ENCODE assay signal across 8 cellular contexts in the genomic region with DNA sequence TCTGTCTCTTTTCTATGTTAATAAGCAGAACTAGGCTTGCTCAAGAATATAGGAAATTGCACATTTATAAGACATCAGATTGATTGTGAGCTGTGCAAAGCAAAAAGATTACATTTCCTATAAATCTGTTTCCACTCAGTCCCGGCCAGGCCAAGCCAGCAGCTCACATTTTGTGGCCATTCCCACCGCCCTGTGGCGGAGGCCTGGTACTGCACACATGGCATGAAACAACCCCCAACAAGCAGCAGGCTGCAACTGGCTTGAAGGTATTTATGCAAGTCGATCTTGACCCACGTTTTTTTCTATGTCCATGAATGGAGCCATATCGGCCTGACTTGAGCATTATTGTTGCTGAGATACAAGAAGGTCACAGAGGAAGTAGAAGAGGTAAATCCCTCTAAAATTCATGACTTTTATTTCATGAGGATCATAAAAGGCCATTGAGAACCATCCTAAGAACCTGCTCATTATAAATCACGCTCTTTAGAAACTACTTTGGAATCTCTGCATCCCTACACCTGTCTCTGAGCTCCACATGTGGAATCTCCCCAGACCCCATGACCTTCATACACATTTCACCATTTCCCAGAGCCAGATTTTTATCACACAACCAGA.
DNase-seq lines count a peak whose midpoint lies in the region; ATAC-seq, FAIRE-seq and TF ChIP-seq lines count a peak whose summit lies in the region.

No MANE protein-coding gene starts in this region.

- no peak overlapping the region for H4K91ac ChIP-seq in mesenchymal stem cell (ENCODE audit: low read length)

- H3K27ac Mint-ChIP-seq in T-helper 2 cell treated with Interferon-gamma antibody and Interleukin-4, amounts not matched to agents 5 μg/mL and 100 μg/mL, for 36 hours, result no peak overlapping the region

- H3K18ac ChIP-seq in mesenchymal stem cell (ENCODE audit: low read depth in 1 of 2, low read length in 2 of 2), result no peak overlapping the region

- H3K4me2 ChIP-seq in endothelial cell of umbilical vein (ENCODE audit: insufficient read depth, low read length) (no peak overlapping the region), mesenchymal stem cell (ENCODE audit: low read length, poor library complexity, severe bottlenecking) (no peak overlapping the region)

- no peak for ATAC-seq in GM21737 (IDR thresholded peaks at IDR 0.05; ENCODE audit: unreplicated experiment)

- FAIRE-seq in endothelial cell of umbilical vein (lab: Jason Lieb, UNC), result peak; percentile 85

- no peak overlapping the region for H3K4me3 ChIP-seq in HL-60 (replicated peaks; ENCODE audit: insufficient read depth, low read length)
- no peak overlapping the region for H3K4me3 ChIP-seq in endothelial cell of umbilical vein (replicated peaks in 1 of 3; ENCODE audit: insufficient read depth in 1 of 3, low read depth in 1 of 3, low read length in 3 of 3)
- no peak overlapping the region for H3K4me3 ChIP-seq in mesenchymal stem cell (ENCODE audit: insufficient read depth in 1 of 2, low read depth in 1 of 2, low read length in 2 of 2)

- dilution Hi-C loops in endothelial cell of umbilical vein (cut with MboI; ENCODE audit: extremely low pct_ligation_motif_present, low sequenced_read_pairs), result no loop called here

- no peak overlapping the region for H3K23ac ChIP-seq in mesenchymal stem cell (ENCODE audit: low read length in 2 of 2)

- H3K4me1 ChIP-seq in endothelial cell of umbilical vein (ENCODE audit: control insufficient read depth, extremely low read depth, insufficient read depth, low read length), result no peaks in the 10 kb centered on the region
- no peaks in the 10 kb centered on the region for H3K4me1 ChIP-seq in mesenchymal stem cell (ENCODE audit: control insufficient read depth, insufficient read depth, low read depth, low read length)

- H3K36me3 ChIP-seq in endothelial cell of umbilical vein (ENCODE audit: control insufficient read depth in 2 of 2, extremely low read depth in 1 of 2, insufficient read depth in 2 of 2, low read length in 2 of 2) (no peaks in the 10 kb centered on the region), mesenchymal stem cell (ENCODE audit: control insufficient read depth in 1 of 2, insufficient read depth in 2 of 2, low read depth in 1 of 2, low read length in 2 of 2) (no peaks in the 10 kb centered on the region)

- H3K79me2 ChIP-seq in endothelial cell of umbilical vein (ENCODE audit: control insufficient read depth, insufficient read depth, low read length), result no peaks in the 10 kb centered on the region

- intact Hi-C loops in endothelial cell of umbilical vein (cut with micrococcal nuclease), result loop anchor here (2.0 kb wide), 2 partner anchors 1577 to 1833 kb away; no protein-coding TSS in a partner anchor

- no peak for TF ChIP-seq POLR2A in endothelial cell of umbilical vein (IDR thresholded peaks at IDR 0.05; ENCODE audit: low read depth, low read length)

- no peak overlapping the region for H3K4me3 Mint-ChIP-seq in T-helper 2 cell treated with Interferon-gamma antibody and Interleukin-4, amounts not matched to agents 5 μg/mL and 100 μg/mL, for 36 hours

- H3K9me1 ChIP-seq in endothelial cell of umbilical vein (replicated peaks; ENCODE audit: control insufficient read depth, extremely low read depth, insufficient read depth, low read length), result no peaks in the 10 kb centered on the region

- no peaks in the 10 kb centered on the region for H3K9me3 Mint-ChIP-seq in T-helper 2 cell treated with Interferon-gamma antibody and Interleukin-4, amounts not matched to agents 5 μg/mL and 100 μg/mL, for 36 hours

- H3K4me1 Mint-ChIP-seq in T-helper 2 cell treated with Interferon-gamma antibody and Interleukin-4, amounts not matched to agents 5 μg/mL and 100 μg/mL, for 36 hours (ENCODE audit: low read depth), result no peaks in the 10 kb centered on the region

- CTCF ChIA-PET in endothelial cell of umbilical vein (lab: Charles Lee), result interaction anchor here (0.6 to 2.0 kb wide), 15 partner anchors 8 to 1833 kb away, joined by 3 to 9 read pairs (median 4); no protein-coding TSS in a partner anchor

- POLR2A ChIA-PET in endothelial cell of umbilical vein (lab: Charles Lee), result no interaction called here

- TF ChIP-seq CTCF in HL-60 (IDR thresholded peaks at IDR 0.05; ENCODE audit: insufficient read depth, low read length) (peak; percentile 43), endothelial cell of umbilical vein (IDR thresholded peaks at IDR 0.05; ENCODE audit: extremely low read depth in 1 of 2, insufficient read depth in 1 of 2, low read depth in 1 of 2, low read length in 2 of 2) (peak; percentile 62 to 75)

- H3K14ac ChIP-seq in mesenchymal stem cell (ENCODE audit: low read length in 2 of 2), result no peak overlapping the region

- H3K9ac ChIP-seq in endothelial cell of umbilical vein (replicated peaks; ENCODE audit: extremely low read depth, insufficient read depth, low read length) (no peak overlapping the region), mesenchymal stem cell (ENCODE audit: low read length) (peak overlapping the region; percentile 38)

- H3K36me3 Mint-ChIP-seq in T-helper 2 cell treated with Interferon-gamma antibody and Interleukin-4, amounts not matched to agents 5 μg/mL and 100 μg/mL, for 36 hours (ENCODE audit: low read depth), result no peaks in the 10 kb centered on the region

- no peaks in the 10 kb centered on the region for H4K20me1 ChIP-seq in endothelial cell of umbilical vein (replicated peaks; ENCODE audit: control insufficient read depth, extremely low read depth, insufficient read depth, low read length)

- no peak overlapping the region for H4K8ac ChIP-seq in mesenchymal stem cell (ENCODE audit: low read length)

- H3K27ac ChIP-seq in HL-60 (replicated peaks) (no peak overlapping the region), endothelial cell of umbilical vein (ENCODE audit: insufficient read depth, low read depth, low read length) (no peak overlapping the region), mesenchymal stem cell (ENCODE audit: low read length, poor library complexity, severe bottlenecking) (no peak overlapping the region)

- H3K27me3 ChIP-seq in HL-60 (ENCODE audit: insufficient read depth, poor library complexity, severe bottlenecking), result no peaks in the 10 kb centered on the region
- peaks cover 0 to 1% of the 10 kb centered on the region in 2 experiments for H3K27me3 ChIP-seq in endothelial cell of umbilical vein (ENCODE audit: control insufficient read depth in 2 of 2, insufficient read depth in 2 of 2, low read length in 2 of 2)
- no peaks in the 10 kb centered on the region for H3K27me3 ChIP-seq in mesenchymal stem cell (ENCODE audit: control insufficient read depth in 1 of 2, insufficient read depth in 1 of 2, low read length in 2 of 2)

- no peak overlapping the region for H2BK5ac ChIP-seq in mesenchymal stem cell (ENCODE audit: low read depth, low read length, poor library complexity, severe bottlenecking)

- H2BK12ac ChIP-seq in mesenchymal stem cell (ENCODE audit: low read length in 2 of 2), result no peak overlapping the region

- H3K27me3 Mint-ChIP-seq in T-helper 2 cell treated with Interferon-gamma antibody and Interleukin-4, amounts not matched to agents 5 μg/mL and 100 μg/mL, for 36 hours (ENCODE audit: low read depth), result peaks cover 2% of the 10 kb centered on the region

- H3K9me3 ChIP-seq in endothelial cell of umbilical vein (replicated peaks; ENCODE audit: control insufficient read depth, insufficient read depth, low read length) (no peaks in the 10 kb centered on the region), mesenchymal stem cell (ENCODE audit: control insufficient read depth, low read length) (no peaks in the 10 kb centered on the region)

- 17% methylated on average over 7 of the region's 7 CpGs for WGBS in mesenchymal stem cell

- BruUV-seq in endothelial cell of umbilical vein (replicated peaks; lab: Mats Ljungman, UMichigan), result no TSS peak

- H3K4ac ChIP-seq in mesenchymal stem cell (ENCODE audit: low read depth in 1 of 2, low read length in 2 of 2), result no peak overlapping the region

- no peak overlapping the region for H2BK120ac ChIP-seq in mesenchymal stem cell (ENCODE audit: low read depth, low read length)

- H3K79me1 ChIP-seq in mesenchymal stem cell (replicated peaks; ENCODE audit: low read length, poor library complexity, severe bottlenecking), result no peaks in the 10 kb centered on the region

- H2AFZ ChIP-seq in endothelial cell of umbilical vein (ENCODE audit: low read depth, low read length) (no peak overlapping the region), mesenchymal stem cell (ENCODE audit: low read depth, low read length) (no peak overlapping the region)

- peak; percentile 59 for DNase-seq in activated CD4-positive, alpha-beta T cell treated with anti-CD3 and anti-CD28 coated beads for 48 hours
- no peak for DNase-seq in activated CD4-positive, alpha-beta T cell treated with anti-CD3 and anti-CD28 coated beads, Interleukin-2, amount 50 U/mL, for 4 hours
- DNase-seq in HL-60 (ENCODE audit: low read depth in 1 of 2, low spot score in 1 of 2) (peak in 1 of 2 experiments; percentile 42), endothelial cell of umbilical vein (ENCODE audit: low read depth, low spot score) (peak; percentile 54), mesenchymal stem cell (peak; percentile 75), superior temporal gyrus (ENCODE audit: extremely low spot score) (peak; percentile 80)
- DNase-seq in T-helper 2 cell treated with Interferon-gamma antibody and Interleukin-4, amounts not matched to agents 5 μg/mL and 100 μg/mL, for 36 hours (ENCODE audit: low spot score), result peak; percentile 15

- no peak overlapping the region for H2AK5ac ChIP-seq in mesenchymal stem cell (ENCODE audit: low read length, severe bottlenecking)

- H2BK15ac ChIP-seq in mesenchymal stem cell (ENCODE audit: low read depth, poor library complexity, severe bottlenecking), result no peak overlapping the region

TF ChIP-seq in endothelial cell of umbilical vein, 7 proteins besides CTCF, POLR2A, EP300 and RAD21:
- TF ChIP-seq FOS (IDR thresholded peaks at IDR 0.05; ENCODE audit: borderline replicate concordance, insufficient read depth, low read length) (no peak), MAX (IDR thresholded peaks at IDR 0.05; ENCODE audit: insufficient read depth, insufficient read length) (no peak), MYC (IDR thresholded peaks at IDR 0.05; ENCODE audit: low read depth, low read length) (no peak), GATA2 (IDR thresholded peaks at IDR 0.05; ENCODE audit: insufficient read depth, insufficient read length, low read depth, low read length) (no peak), EZH2 (IDR thresholded peaks at IDR 0.05; ENCODE audit: borderline replicate concordance, low read depth, low read length, severe bottlenecking) (no peak), POLR2AphosphoS5 (IDR thresholded peaks at IDR 0.05; ENCODE audit: insufficient read depth, low read depth, low read length) (no peak), JUN (IDR thresholded peaks at IDR 0.05; ENCODE audit: borderline replicate concordance, insufficient read depth, insufficient read length, low read depth) (no peak)
TF ChIP-seq in endothelial cell of umbilical vein: peak in this region for 0.

Comparison
In these comparisons a context has a peak if more than half of its experiments do, and no peak if none do; other contexts are left out.
1. DNase-seq: peak in activated CD4-positive, alpha-beta T cell treated with anti-CD3 and anti-CD28 coated beads for 48 hours (single experiment), T-helper 2 cell treated with Interferon-gamma antibody and Interleukin-4, amounts not matched to agents 5 μg/mL and 100 μg/mL, for 36 hours (single experiment), endothelial cell of umbilical vein (single experiment), mesenchymal stem cell (single experiment) and superior temporal gyrus (single experiment); none in activated CD4-positive, alpha-beta T cell treated with anti-CD3 and anti-CD28 coated beads, Interleukin-2, amount 50 U/mL, for 4 hours (0 of 2).